Comparison of ENCODE assay signal across 16 cellular contexts in genomic region chr14:78567343-78567742, GRCh38.
DNase-seq lines count a peak whose midpoint lies in the region; ATAC-seq and TF ChIP-seq lines count a peak whose summit lies in the region.
"Had no signal": no experiment of that assay in that cellular context is flagged by ENCODE, and none has a peak within 500 bp of the region (broad histone marks: within the 10 kb centered on the region; RNA-seq: fewer than 3 reads in every experiment).

No MANE protein-coding gene starts in this region.

- ATAC-seq in psoas muscle = peak in 3 of 4 donors; percentile 39 to 62 (median 51)
- ATAC-seq in GM19395 (IDR thresholded peaks at IDR 0.05; ENCODE audit: unreplicated experiment) = no peak

- no peaks in the 10 kb centered on the region for H3K4me1 ChIP-seq in psoas muscle
- H3K4me1 ChIP-seq: ascending aorta, sigmoid colon, uterus had no signal

- TF ChIP-seq CTCF in psoas muscle (IDR thresholded peaks at IDR 0.05) = no peak

- H3K27ac ChIP-seq in psoas muscle (no peak overlapping the region), caudate nucleus (ENCODE audit: low read depth, low read length) (no peak overlapping the region)
- H3K27ac ChIP-seq: ascending aorta, coronary artery, sigmoid colon, uterus had no signal

- no peaks in the 10 kb centered on the region for H3K9me3 ChIP-seq in psoas muscle
- H3K9me3 ChIP-seq: ascending aorta, gastrocnemius medialis, sigmoid colon, uterus had no signal

- DNase-seq in DMS79 (lab: John Stamatoyannopoulos, UW) (peak; percentile 90), LHCN-M2 (ENCODE audit: low read depth) (peak; percentile 2), astrocyte of the hippocampus (ENCODE audit: low read depth, low spot score) (peak; percentile 73), psoas muscle (no peak), amniotic stem cell (lab: John Stamatoyannopoulos, UW) (no peak), caudate nucleus (lab: John Stamatoyannopoulos, UW) (no peak)
- DNase-seq: activated CD4-positive, alpha-beta T cell treated with anti-CD3 and anti-CD28 coated beads, Interleukin-2, amount 50 U/mL, for 48 hours; Calu3; gastrocnemius medialis; Karpas-422; sigmoid colon; stimulated activated CD4-positive, alpha-beta T cell treated with anti-CD3 and anti-CD28 coated beads, Interleukin-2, amount 100 ng/mL, for 24 hours; uterus had no signal

- WGBS in psoas muscle, 3 donors = 18 to 26% (median 21%) methylated on average over 4 of the region's 4 CpGs

- H3K36me3 ChIP-seq in psoas muscle (ENCODE audit: insufficient read depth in 1 of 2, low read depth in 1 of 2) = no peaks in the 10 kb centered on the region
- H3K36me3 ChIP-seq: ascending aorta, gastrocnemius medialis, sigmoid colon, uterus had no signal

- H3K4me3 ChIP-seq in psoas muscle = no peak overlapping the region
- H3K4me3 ChIP-seq: coronary artery, gastrocnemius medialis, sigmoid colon, uterus had no signal

- intact Hi-C loops in psoas muscle (cut with DNase I) = loop anchor here (2.0 to 10.0 kb wide), 3 partner anchors 119 to 705 kb away; no protein-coding TSS in a partner anchor

- no peaks in the 10 kb centered on the region for H3K27me3 ChIP-seq in psoas muscle (ENCODE audit: insufficient read depth in 3 of 3, low read length in 2 of 3)
- H3K27me3 ChIP-seq: ascending aorta, gastrocnemius medialis, sigmoid colon, uterus had no signal

Comparison
In these comparisons a context has a peak if more than half of its experiments do, and no peak if none do; other contexts are left out.
1. DNase-seq: peak in DMS79 (single experiment), LHCN-M2 (single experiment) and astrocyte of the hippocampus (single experiment); none in psoas muscle (0 of 2), amniotic stem cell (single experiment) and caudate nucleus (0 of 61).